1 cellular context compared by ENCODE assay signal in genomic region chr16:813204-813915, GRCh38.
TF ChIP-seq lines count a peak whose summit lies in the region.

No MANE protein-coding gene starts in this region.

TF ChIP-seq in IMR-90, 13 proteins besides CTCF, POLR2A, EP300 and RAD21:
- peak; percentile 12; the same call in 1 of the 2 replicates for TF ChIP-seq USF2 (IDR thresholded peaks at IDR 0.05; ENCODE audit: low read depth, low read length)
- TF ChIP-seq RCOR1 (IDR thresholded peaks at IDR 0.05; ENCODE audit: insufficient replicate concordance, low read length): no peak
- peak; percentile 76 for TF ChIP-seq SMC3 (IDR thresholded peaks at IDR 0.05; ENCODE audit: low read depth, low read length)
